In the genomic region with DNA sequence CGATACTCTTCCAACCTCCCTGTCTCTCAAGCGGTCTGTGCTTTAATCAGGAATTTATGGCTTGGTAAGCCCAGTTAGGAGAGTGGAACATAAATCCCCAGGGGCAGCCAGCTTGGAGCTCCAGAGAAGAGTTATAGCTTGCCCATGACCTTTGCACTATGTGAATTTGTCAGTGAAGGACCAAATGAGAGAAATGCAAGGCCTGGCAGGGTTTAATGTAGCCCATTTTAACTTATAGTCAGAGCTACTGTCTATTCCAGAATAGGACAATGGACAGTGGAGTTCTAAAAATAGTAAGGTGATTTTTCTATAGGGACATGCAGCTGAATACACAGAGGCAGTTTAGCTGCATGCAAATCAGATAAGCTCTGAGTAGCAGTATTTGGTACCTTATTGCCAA, we compare ENCODE assay signal across 12 cellular contexts.
DNase-seq lines count a peak whose midpoint lies in the region; ATAC-seq and TF ChIP-seq lines count a peak whose summit lies in the region.
"Had no signal": no experiment of that assay in that cellular context is flagged by ENCODE, and none has a peak within 500 bp of the region (broad histone marks: within the 10 kb centered on the region; RNA-seq: fewer than 3 reads in every experiment).

No MANE protein-coding gene starts in this region.

- H3K4me1 ChIP-seq in HAP-1 = peaks cover 38% of the 10 kb centered on the region
- peaks cover 50% of the 10 kb centered on the region for H3K4me1 ChIP-seq in SJSA1 (replicated peaks)
- H3K4me1 ChIP-seq in gastroesophageal sphincter = peaks cover 22 to 57% (median 34%) of the 10 kb centered on the region in 3 donors
- peaks cover 16 to 40% (median 33%) of the 10 kb centered on the region in 3 donors for H3K4me1 ChIP-seq in skeletal muscle tissue (ENCODE audit: control insufficient read depth in 3 of 3, insufficient read depth in 3 of 3, low read length in 3 of 3)

- H3K4me3 ChIP-seq in HAP-1 = no peak overlapping the region
- no peak overlapping the region for H3K4me3 ChIP-seq in SJSA1
- H3K4me3 ChIP-seq in gastroesophageal sphincter = no peak overlapping the region
- H3K4me3 ChIP-seq in skeletal muscle tissue (ENCODE audit: low read length in 3 of 3) = no peak overlapping the region

- H3K27me3 ChIP-seq in HAP-1 (ENCODE audit: low read depth) (no peaks in the 10 kb centered on the region), SJSA1 (replicated peaks) (no peaks in the 10 kb centered on the region), gastroesophageal sphincter (no peaks in the 10 kb centered on the region), skeletal muscle tissue (ENCODE audit: control insufficient read depth in 3 of 3, insufficient read depth in 3 of 3, low read length in 3 of 3) (no peaks in the 10 kb centered on the region)
- peaks cover 4% of the 10 kb centered on the region for H3K27me3 ChIP-seq in CD4-positive, alpha-beta T cell (ENCODE audit: control insufficient read depth, insufficient read depth, low read length)

- TF ChIP-seq EP300 in gastroesophageal sphincter (IDR thresholded peaks at IDR 0.05) = no peak

- intact Hi-C loops in CD4-positive, alpha-beta T cell (cut with DNase I, micrococcal nuclease) = no loop called here
- intact Hi-C loops in activated CD4-positive, alpha-beta memory T cell treated with anti-CD3 and anti-CD28 coated beads for 36 hours (cut with micrococcal nuclease) = no loop called here

- CTCF ChIA-PET in CD4-positive, alpha-beta T cell (lab: Charles Lee) = no interaction called here
- CTCF ChIA-PET in activated CD4-positive, alpha-beta memory T cell treated with anti-CD3 and anti-CD28 coated beads for 36 hours (lab: Charles Lee) = no interaction called here

- DNase-seq in HAP-1 (ENCODE audit: low spot score in 2 of 2) (peak; percentile 35 to 41), SJSA1 (ENCODE audit: low read depth in 1 of 2, low spot score in 2 of 2) (no peak), SIG-M5 (lab: John Stamatoyannopoulos, UW) (no peak)
- DNase-seq in CD4-positive, alpha-beta T cell = no peak
- no peak for DNase-seq in activated CD4-positive, alpha-beta memory T cell treated with anti-CD3 and anti-CD28 coated beads for 36 hours
- DNase-seq: amniotic stem cell, KG1, NCI-H2171, T-cell had no signal

- H3K27ac ChIP-seq in SJSA1 (peak overlapping the region; percentile 86), gastroesophageal sphincter (peak overlapping the region; percentile 81 to 98 (median 84)), skeletal muscle tissue (ENCODE audit: low read depth, low read length) (peak overlapping the region; percentile 48)
- no peak overlapping the region for H3K27ac ChIP-seq in CD4-positive, alpha-beta T cell (ENCODE audit: low read depth, low read length)

- TF ChIP-seq POLR2A in gastroesophageal sphincter (IDR thresholded peaks at IDR 0.05) = no peak

- no peak overlapping the region for H3K4me3 Mint-ChIP-seq in CD4-positive, alpha-beta T cell
- H3K4me3 Mint-ChIP-seq in activated CD4-positive, alpha-beta memory T cell treated with anti-CD3 and anti-CD28 coated beads for 36 hours = no peak overlapping the region
- H3K4me3 Mint-ChIP-seq: T-cell had no signal

- WGBS in gastroesophageal sphincter (ENCODE audit: low coverage in 1 of 2), 2 donors = 53 to 71% methylated on average over 1 to 2 of the region's 2 CpGs

- no peaks in the 10 kb centered on the region for H3K36me3 Mint-ChIP-seq in CD4-positive, alpha-beta T cell (ENCODE audit: low read depth)
- H3K36me3 Mint-ChIP-seq in activated CD4-positive, alpha-beta memory T cell treated with anti-CD3 and anti-CD28 coated beads for 36 hours = no peaks in the 10 kb centered on the region
- H3K36me3 Mint-ChIP-seq: T-cell had no signal

- no peaks in the 10 kb centered on the region for H3K36me3 ChIP-seq in HAP-1 (replicated peaks)
- H3K36me3 ChIP-seq in SJSA1 = no peaks in the 10 kb centered on the region
- no peaks in the 10 kb centered on the region for H3K36me3 ChIP-seq in gastroesophageal sphincter
- H3K36me3 ChIP-seq in skeletal muscle tissue (ENCODE audit: control insufficient read depth in 3 of 3, insufficient read depth in 3 of 3, low read length in 3 of 3) = no peaks in the 10 kb centered on the region

- peaks cover 9% of the 10 kb centered on the region for H3K27me3 Mint-ChIP-seq in CD4-positive, alpha-beta T cell
- peaks cover 11% of the 10 kb centered on the region for H3K27me3 Mint-ChIP-seq in activated CD4-positive, alpha-beta memory T cell treated with anti-CD3 and anti-CD28 coated beads for 36 hours

- H3K9me3 ChIP-seq in HAP-1 (no peaks in the 10 kb centered on the region), SJSA1 (replicated peaks) (no peaks in the 10 kb centered on the region), gastroesophageal sphincter (no peaks in the 10 kb centered on the region), skeletal muscle tissue (ENCODE audit: control insufficient read depth in 3 of 3, low read length in 3 of 3) (no peaks in the 10 kb centered on the region)
- no peaks in the 10 kb centered on the region for H3K9me3 ChIP-seq in CD4-positive, alpha-beta T cell (ENCODE audit: control insufficient read depth, low read length)

- in situ Hi-C loops in HAP-1 (cut with MboI; ENCODE audit: low sequenced_read_pairs) = no loop called here

- POLR2A ChIA-PET in CD4-positive, alpha-beta T cell (lab: Charles Lee) = no interaction called here
- POLR2A ChIA-PET in activated CD4-positive, alpha-beta memory T cell treated with anti-CD3 and anti-CD28 coated beads for 36 hours (lab: Charles Lee) = no interaction called here

- H3K27ac Mint-ChIP-seq in CD4-positive, alpha-beta T cell = no peak overlapping the region
- H3K27ac Mint-ChIP-seq in activated CD4-positive, alpha-beta memory T cell treated with anti-CD3 and anti-CD28 coated beads for 36 hours = no peak overlapping the region
- H3K27ac Mint-ChIP-seq: T-cell had no signal

- no peak for ATAC-seq in gastroesophageal sphincter
- ATAC-seq in CD4-positive, alpha-beta T cell (ENCODE audit: poor library complexity) = no peak
- ATAC-seq in HG02970 (IDR thresholded peaks at IDR 0.05; ENCODE audit: low FRiP score, unreplicated experiment) = no peak
- ATAC-seq: T-cell had no signal

- TF ChIP-seq CTCF in gastroesophageal sphincter (IDR thresholded peaks at IDR 0.05) = no peak
- no peak for TF ChIP-seq CTCF in CD4-positive, alpha-beta T cell (IDR thresholded peaks at IDR 0.05)

- no peak overlapping the region for H3K9ac ChIP-seq in skeletal muscle tissue (ENCODE audit: low read depth in 1 of 3, low read length in 3 of 3)

- H3K9me3 Mint-ChIP-seq in CD4-positive, alpha-beta T cell = no peaks in the 10 kb centered on the region
- H3K9me3 Mint-ChIP-seq in activated CD4-positive, alpha-beta memory T cell treated with anti-CD3 and anti-CD28 coated beads for 36 hours = no peaks in the 10 kb centered on the region
- H3K9me3 Mint-ChIP-seq: T-cell had no signal

- H3K4me1 Mint-ChIP-seq in CD4-positive, alpha-beta T cell (ENCODE audit: low read depth) = no peaks in the 10 kb centered on the region
- no peaks in the 10 kb centered on the region for H3K4me1 Mint-ChIP-seq in activated CD4-positive, alpha-beta memory T cell treated with anti-CD3 and anti-CD28 coated beads for 36 hours (ENCODE audit: low read depth)
- H3K4me1 Mint-ChIP-seq: T-cell had no signal

Comparison
In these comparisons a context has a peak if more than half of its experiments do, and no peak if none do; other contexts are left out.
1. DNase-seq: peak in HAP-1 (2 of 2); none in SJSA1 (0 of 2), CD4-positive, alpha-beta T cell (0 of 10), activated CD4-positive, alpha-beta memory T cell treated with anti-CD3 and anti-CD28 coated beads for 36 hours (single experiment) and SIG-M5 (single experiment).